Comparison of ENCODE assay signal across 23 cellular contexts in genomic region chr21:15993951-15994350, GRCh38.
DNase-seq lines count a peak whose midpoint lies in the region; ATAC-seq, FAIRE-seq and TF ChIP-seq lines count a peak whose summit lies in the region.
"Had no signal": no experiment of that assay in that cellular context is flagged by ENCODE, and none has a peak within 500 bp of the region (broad histone marks: within the 10 kb centered on the region; RNA-seq: fewer than 3 reads in every experiment).

No MANE protein-coding gene starts in this region.

- POLR2A ChIA-PET in SK-N-SH (lab: Yijun Ruan, JAX), result no interaction called here

- H3K27me3 ChIP-seq in SK-N-SH (ENCODE audit: insufficient read depth) (no peaks in the 10 kb centered on the region), neural progenitor cell (no peaks in the 10 kb centered on the region)
- H3K27me3 ChIP-seq: BLaER1 treated with 17β-estradiol and CSF1 and Interleukin-3, amounts not matched to agents 10 nM and 100 nM had no signal

- H3F3A ChIP-seq in SK-N-SH (replicated peaks; ENCODE audit: insufficient read depth) (no peaks in the 10 kb centered on the region), neural progenitor cell (ENCODE audit: low read depth) (no peaks in the 10 kb centered on the region)

- H3K4me3 Mint-ChIP-seq in neural progenitor cell, result no peak overlapping the region
- H3K4me3 Mint-ChIP-seq: B cell; CD4-positive, alpha-beta T cell; CD8-positive, alpha-beta T cell had no signal

- H3K4me1 ChIP-seq in SK-N-SH (ENCODE audit: control insufficient read depth in 1 of 2, insufficient read depth in 2 of 2, low read depth in 1 of 2, low read length in 1 of 2), result peaks cover 0 to under 1% of the 10 kb centered on the region in 2 experiments; a peak in 1 of 4 replicates
- no peaks in the 10 kb centered on the region for H3K4me1 ChIP-seq in kidney (ENCODE audit: control insufficient read depth in 1 of 2, insufficient read depth in 1 of 2, low read depth in 1 of 2, low read length in 2 of 2)
- H3K4me1 ChIP-seq in neural progenitor cell, result no peaks in the 10 kb centered on the region
- H3K4me1 ChIP-seq: A549; BLaER1 treated with 17β-estradiol and CSF1 and Interleukin-3, amounts not matched to agents 10 nM and 100 nM; Caco-2 had no signal

- peaks cover 5% of the 10 kb centered on the region for H3K4me1 Mint-ChIP-seq in neural progenitor cell
- H3K4me1 Mint-ChIP-seq: B cell had no signal

- DNase-seq in SK-N-SH (no peak), NCI-H82 treated with DMSO at 0.1 percent for 48 hours (lab: John Stamatoyannopoulos, UW; ENCODE audit: unreplicated experiment) (peak; percentile 39), kidney (no peak), DMS79 treated with DMSO at 0.1 percent for 48 hours (lab: John Stamatoyannopoulos, UW) (no peak), neural progenitor cell (ENCODE audit: low spot score) (no peak)
- DNase-seq: AML-193; Caco-2; Calu3; CD4-positive, alpha-beta T cell; CD8-positive, alpha-beta T cell; DND-41; EL; GDM1 had no signal

- H4K20me1 ChIP-seq in SK-N-SH (ENCODE audit: insufficient read depth), result no peaks in the 10 kb centered on the region
- no peaks in the 10 kb centered on the region for H4K20me1 ChIP-seq in neural progenitor cell (ENCODE audit: low read depth)
- H4K20me1 ChIP-seq: BLaER1 treated with 17β-estradiol and CSF1 and Interleukin-3, amounts not matched to agents 10 nM and 100 nM had no signal

- H3K36me3 ChIP-seq in SK-N-SH (replicated peaks in 1 of 2; ENCODE audit: control insufficient read depth in 1 of 2, insufficient read depth in 2 of 2, low read length in 1 of 2), result no peaks in the 10 kb centered on the region
- no peaks in the 10 kb centered on the region for H3K36me3 ChIP-seq in kidney (ENCODE audit: control insufficient read depth in 1 of 2, insufficient read depth in 2 of 2, low read length in 2 of 2)
- H3K36me3 ChIP-seq in neural progenitor cell, result no peaks in the 10 kb centered on the region
- H3K36me3 ChIP-seq: BLaER1 treated with 17β-estradiol and CSF1 and Interleukin-3, amounts not matched to agents 10 nM and 100 nM had no signal

- no peaks in the 10 kb centered on the region for H3K36me3 Mint-ChIP-seq in neural progenitor cell
- H3K36me3 Mint-ChIP-seq: CD8-positive, alpha-beta T cell had no signal

- H3K4me2 ChIP-seq in SK-N-SH (no peak overlapping the region), neural progenitor cell (no peak overlapping the region)
- H3K4me2 ChIP-seq: A549; BLaER1 treated with 17β-estradiol and CSF1 and Interleukin-3, amounts not matched to agents 10 nM and 100 nM had no signal

- no peak for TF ChIP-seq RAD21 in SK-N-SH (IDR thresholded peaks at IDR 0.05; ENCODE audit: low read length)

- H3K9ac ChIP-seq in SK-N-SH (no peak overlapping the region), kidney (ENCODE audit: low read length in 2 of 2) (no peak overlapping the region), neural progenitor cell (no peak overlapping the region)
- H3K9ac ChIP-seq: BLaER1 treated with 17β-estradiol and CSF1 and Interleukin-3, amounts not matched to agents 10 nM and 100 nM had no signal

- no peaks in the 10 kb centered on the region for H3K9me3 ChIP-seq in SK-N-SH
- no peaks in the 10 kb centered on the region for H3K9me3 ChIP-seq in kidney (ENCODE audit: control insufficient read depth in 1 of 2, low read length in 2 of 2)
- no peaks in the 10 kb centered on the region for H3K9me3 ChIP-seq in neural progenitor cell (ENCODE audit: low read depth)
- H3K9me3 ChIP-seq: A549; BLaER1 treated with 17β-estradiol and CSF1 and Interleukin-3, amounts not matched to agents 10 nM and 100 nM; Caco-2 had no signal

- H3K27ac Mint-ChIP-seq in neural progenitor cell, result no peak overlapping the region
- H3K27ac Mint-ChIP-seq: B cell; CD4-positive, alpha-beta T cell; CD8-positive, alpha-beta T cell had no signal

- CTCF ChIA-PET in SK-N-SH (lab: Yijun Ruan, JAX), result no interaction called here

- no peaks in the 10 kb centered on the region for H3K27me3 Mint-ChIP-seq in neural progenitor cell (ENCODE audit: insufficient read depth, low read depth)
- H3K27me3 Mint-ChIP-seq: B cell had no signal

- 79% methylated on average over 2 of the region's 2 CpGs for WGBS in SK-N-SH (ENCODE audit: low lambda C conversion rate)

- no peak for TF ChIP-seq EP300 in SK-N-SH (IDR thresholded peaks at IDR 0.05; ENCODE audit: borderline replicate concordance in 1 of 2, low read depth in 1 of 2, low read length in 1 of 2)

- H3K27ac ChIP-seq in SK-N-SH (ENCODE audit: low read depth in 2 of 2, low read length in 1 of 2) (no peak overlapping the region), kidney (ENCODE audit: low read depth in 2 of 2, low read length in 2 of 2) (no peak overlapping the region), neural progenitor cell (no peak overlapping the region)
- H3K27ac ChIP-seq: 22Rv1; A549; BLaER1 treated with 17β-estradiol and CSF1 and Interleukin-3, amounts not matched to agents 10 nM and 100 nM had no signal

- peaks cover 2% of the 10 kb centered on the region for H3K9me3 Mint-ChIP-seq in neural progenitor cell
- H3K9me3 Mint-ChIP-seq: CD4-positive, alpha-beta T cell; CD8-positive, alpha-beta T cell had no signal

- FAIRE-seq in kidney (lab: Jason Lieb, UNC), result peak; percentile 11
- FAIRE-seq: A549, D721Med, GM12878, GM12892, GM18507 had no signal

- TF ChIP-seq CTCF in SK-N-SH (IDR thresholded peaks at IDR 0.05) (no peak), kidney (IDR thresholded peaks at IDR 0.05; ENCODE audit: borderline replicate concordance, extremely low read depth, insufficient read depth) (no peak), neural progenitor cell (IDR thresholded peaks at IDR 0.05) (no peak)

- no peak overlapping the region for H3K4me3 ChIP-seq in SK-N-SH (ENCODE audit: low read depth in 2 of 2, low read length in 1 of 2)
- H3K4me3 ChIP-seq in kidney (ENCODE audit: low read length in 2 of 2), result no peak overlapping the region
- no peak overlapping the region for H3K4me3 ChIP-seq in neural progenitor cell
- H3K4me3 ChIP-seq: A549; BLaER1 treated with 17β-estradiol and CSF1 and Interleukin-3, amounts not matched to agents 10 nM and 100 nM; GM12878 had no signal

- intact Hi-C loops in kidney (cut with DNase I), result no loop called here

- H2AFZ ChIP-seq in SK-N-SH (ENCODE audit: low read depth), result no peak overlapping the region
- H2AFZ ChIP-seq in neural progenitor cell (replicated peaks), result no peak overlapping the region

- ATAC-seq in SK-N-SH treated with all-trans-retinoic acid at 6 μM for 48 hours (no peak), HG03280 (IDR thresholded peaks at IDR 0.05; ENCODE audit: unreplicated experiment) (no peak)
- ATAC-seq: A549; CD8-positive, alpha-beta T cell; GM12878 had no signal

- H3K9me2 ChIP-seq in SK-N-SH, result no peaks in the 10 kb centered on the region

- no peaks in the 10 kb centered on the region for H3K79me2 ChIP-seq in SK-N-SH (ENCODE audit: insufficient read depth)
- H3K79me2 ChIP-seq in neural progenitor cell (ENCODE audit: low read depth), result no peaks in the 10 kb centered on the region

TF ChIP-seq in SK-N-SH treated with all-trans-retinoic acid at 6 μM for 48 hours, 23 proteins besides CTCF, POLR2A, EP300 and RAD21 (continues in another document):
- peak; percentile 74; the same call in 1 of the 2 replicates for TF ChIP-seq PATZ1 (CRISPR knock-in tag; IDR thresholded peaks at IDR 0.05; ENCODE audit: borderline replicate concordance)

TF ChIP-seq in SK-N-SH, 30 proteins besides CTCF, POLR2A, EP300 and RAD21 (continues in another document):
- TF ChIP-seq EZH2phosphoT487 (IDR thresholded peaks at IDR 0.05; ENCODE audit: borderline replicate concordance, low read depth) (no peak), IRF3 (IDR thresholded peaks at IDR 0.05; ENCODE audit: low read depth, low read length) (no peak), MEF2A (IDR thresholded peaks at IDR 0.05; ENCODE audit: borderline replicate concordance, low read depth) (no peak), ELF1 (IDR thresholded peaks at IDR 0.05) (no peak), USF1 (IDR thresholded peaks at IDR 0.05; ENCODE audit: borderline replicate concordance, low read depth) (no peak), TCF12 (IDR thresholded peaks at IDR 0.05) (no peak), CHD2 (IDR thresholded peaks at IDR 0.05; ENCODE audit: low read length, partially characterized antibody) (no peak), PBX3 (IDR thresholded peaks at IDR 0.05) (no peak), FOSL2 (IDR thresholded peaks at IDR 0.05; ENCODE audit: borderline replicate concordance, low read depth) (no peak), POLR2AphosphoS5 (IDR thresholded peaks at IDR 0.05; ENCODE audit: low read depth, low read length) (no peak)
